ENCODE assay signal across 11 cellular contexts in genomic region chr10:43077421-43078171, GRCh38. TPM values are rescaled to one million over a fixed set of nuclear protein-coding genes. Genes with fewer than 3 reads are reported as not detected.
A peak's percentile ranks its signal among the peaks of the same experiment; 100 is the strongest.
DNase-seq lines count a peak whose midpoint lies in the region; ATAC-seq lines count a peak whose summit lies in the region.
"Had no signal": no experiment of that assay in that cellular context is flagged by ENCODE, and none has a peak within 500 bp of the region (broad histone marks: within the 10 kb centered on the region; RNA-seq: fewer than 3 reads in every experiment).

No MANE protein-coding gene starts in this region.

- H3K36me3 Mint-ChIP-seq in activated naive CD8-positive, alpha-beta T cell = no peaks in the 10 kb centered on the region
- no peaks in the 10 kb centered on the region for H3K36me3 Mint-ChIP-seq in stimulated activated naive B cell treated with anti-CD40 and anti-IgM and Interleukin-4, amounts not matched to agents 10 μg/mL and 1 μg/mL and 100 μg/mL, for 72 hours

- H3K4me3 ChIP-seq in iPS-20b (ENCODE audit: low read length) = peak overlapping the region; percentile 69

- no peak overlapping the region for H3K27ac Mint-ChIP-seq in activated naive CD8-positive, alpha-beta T cell
- H3K27ac Mint-ChIP-seq in stimulated activated naive B cell treated with anti-CD40 and anti-IgM and Interleukin-4, amounts not matched to agents 10 μg/mL and 1 μg/mL and 100 μg/mL, for 72 hours = no peak overlapping the region

- H3K4me3 Mint-ChIP-seq in activated naive CD8-positive, alpha-beta T cell = peak overlapping the region; percentile 74
- H3K4me3 Mint-ChIP-seq in stimulated activated naive B cell treated with anti-CD40 and anti-IgM and Interleukin-4, amounts not matched to agents 10 μg/mL and 1 μg/mL and 100 μg/mL, for 72 hours = peak overlapping the region; percentile 61 to 70

- H3K9me3 ChIP-seq in iPS-20b (ENCODE audit: insufficient read depth, low read depth, low read length) = no peaks in the 10 kb centered on the region

- H3K27me3 ChIP-seq in iPS-20b (ENCODE audit: insufficient read depth, low read length) = peaks cover 47% of the 10 kb centered on the region

- 0 out of 2 replicates have a peak overlapping the region, but pooled peaks have one; percentile 34 for H3K9ac ChIP-seq in iPS-20b (ENCODE audit: low read depth, low read length)

- H3K27ac ChIP-seq in iPS-20b (ENCODE audit: low read length) (no peak overlapping the region), caudate nucleus (ENCODE audit: low read depth, low read length) (no peak overlapping the region)

- H3K4me1 ChIP-seq in iPS-20b (ENCODE audit: insufficient read depth, low read length) = no peaks in the 10 kb centered on the region

- H3K27me3 Mint-ChIP-seq in activated naive CD8-positive, alpha-beta T cell = peaks cover 10% of the 10 kb centered on the region
- peaks cover 50 to 65% of the 10 kb centered on the region in 2 donors for H3K27me3 Mint-ChIP-seq in stimulated activated naive B cell treated with anti-CD40 and anti-IgM and Interleukin-4, amounts not matched to agents 10 μg/mL and 1 μg/mL and 100 μg/mL, for 72 hours

- peaks cover 10% of the 10 kb centered on the region for H3K4me1 Mint-ChIP-seq in activated naive CD8-positive, alpha-beta T cell (ENCODE audit: low read depth)
- peaks cover 5 to 12% of the 10 kb centered on the region in 2 donors for H3K4me1 Mint-ChIP-seq in stimulated activated naive B cell treated with anti-CD40 and anti-IgM and Interleukin-4, amounts not matched to agents 10 μg/mL and 1 μg/mL and 100 μg/mL, for 72 hours

- DNase-seq in NCI-H748 (lab: John Stamatoyannopoulos, UW; ENCODE audit: unreplicated experiment) = peak; percentile 29
- no peak for DNase-seq in NCI-H748 treated with DMSO at 0.1 percent for 48 hours (lab: John Stamatoyannopoulos, UW)
- DNase-seq in stimulated activated naive B cell treated with anti-CD40 and anti-IgM and Interleukin-4, amounts not matched to agents 10 μg/mL and 1 μg/mL and 100 μg/mL, for 72 hours = no peak
- no peak for DNase-seq in caudate nucleus (lab: John Stamatoyannopoulos, UW)
- no peak for DNase-seq in A172 (ENCODE audit: low spot score)
- DNase-seq: C1 segment of cervical spinal cord, kidney glomerular epithelial cell, NCI-H1694 had no signal

- ATAC-seq in stimulated activated naive B cell treated with anti-CD40 and anti-IgM and Interleukin-4, amounts not matched to agents 10 μg/mL and 1 μg/mL and 100 μg/mL, for 72 hours (replicated peaks) = no peak
- ATAC-seq in GM21367 (IDR thresholded peaks at IDR 0.05; ENCODE audit: unreplicated experiment) = no peak

- H3K9me3 Mint-ChIP-seq in activated naive CD8-positive, alpha-beta T cell (ENCODE audit: low read depth) = no peaks in the 10 kb centered on the region
- H3K9me3 Mint-ChIP-seq in stimulated activated naive B cell treated with anti-CD40 and anti-IgM and Interleukin-4, amounts not matched to agents 10 μg/mL and 1 μg/mL and 100 μg/mL, for 72 hours = no peaks in the 10 kb centered on the region

- H3K36me3 ChIP-seq in iPS-20b (ENCODE audit: insufficient read depth, low read depth, low read length) = no peaks in the 10 kb centered on the region

RNA-seq across cellular contexts. Expression of gene RET, which starts 0.7 kb away (rescaled TPM):
- total RNA-seq in A172 (2014; rRNA removed; shearing (Covaris generic)) = 0.38 and 5.3 TPM in 2 replicates
